ENCODE assay signal across 1 cellular context in genomic region chr17:7394452-7395191, GRCh38.
TF ChIP-seq lines count a peak whose summit lies in the region.

PLSCR3 (minus strand) TSS chr17:7394525; CDS start chr17:7394110, 415 bp downstream.

TF ChIP-seq in H1, 55 proteins besides CTCF, POLR2A, EP300 and RAD21 (continued from another document):
- TF ChIP-seq CEBPB (IDR thresholded peaks at IDR 0.05; ENCODE audit: low read depth, low read length), result no peak
- no peak for TF ChIP-seq RXRA (IDR thresholded peaks at IDR 0.05; ENCODE audit: insufficient read depth, low read depth, low read length)
- TF ChIP-seq SP4 (IDR thresholded peaks at IDR 0.05; ENCODE audit: low read length), result no peak
- no peak for TF ChIP-seq ATF3 (IDR thresholded peaks at IDR 0.05; ENCODE audit: insufficient read depth, low read depth, low read length)
- no peak for TF ChIP-seq SIX5 (IDR thresholded peaks at IDR 0.05; ENCODE audit: low read depth, low read length)
- TF ChIP-seq POU5F1 (IDR thresholded peaks at IDR 0.05; ENCODE audit: low read depth, low read length), result no peak
- peak; percentile 49; the same call in 1 of the 2 replicates for TF ChIP-seq CREB1 (IDR thresholded peaks at IDR 0.05)
- no peak for TF ChIP-seq TAF7 (optimal IDR thresholded peaks at IDR 0.05; ENCODE audit: borderline replicate concordance, low read depth, low read length)
- no peak for TF ChIP-seq FOSL1 (IDR thresholded peaks at IDR 0.05; ENCODE audit: insufficient read depth, low read depth, low read length)
- no peak for TF ChIP-seq RNF2 (IDR thresholded peaks at IDR 0.05; ENCODE audit: borderline replicate concordance, low read depth, low read length, missing control alignments, poor library complexity, severe bottlenecking)
- peak; percentile 65 for TF ChIP-seq CTBP2 (IDR thresholded peaks at IDR 0.05; ENCODE audit: borderline replicate concordance, insufficient read depth, insufficient read length, low read length)
- peak; percentile 24 for TF ChIP-seq KDM4A (IDR thresholded peaks at IDR 0.05; ENCODE audit: low read depth, low read length, severe bottlenecking)
- TF ChIP-seq CHD2 (IDR thresholded peaks at IDR 0.05; ENCODE audit: low read length), result no peak
- no peak for TF ChIP-seq USF2 (IDR thresholded peaks at IDR 0.05; ENCODE audit: low read length)
- TF ChIP-seq SUZ12 (IDR thresholded peaks at IDR 0.05; ENCODE audit: low read length), result no peak
- TF ChIP-seq RBBP5 (IDR thresholded peaks at IDR 0.05; ENCODE audit: borderline replicate concordance, low read depth, low read length), result no peak
- peak; percentile 9; the same call in 1 of the 2 replicates for TF ChIP-seq MAFK (IDR thresholded peaks at IDR 0.05; ENCODE audit: low read depth, low read length)
- no peak for TF ChIP-seq KDM5A (IDR thresholded peaks at IDR 0.05; ENCODE audit: low read length)
- no peak for TF ChIP-seq ASH2L (IDR thresholded peaks at IDR 0.05; ENCODE audit: low read length)
- no peak for TF ChIP-seq POLR2AphosphoS5 (IDR thresholded peaks at IDR 0.05; ENCODE audit: low read depth, low read length)
- TF ChIP-seq HDAC6 (IDR thresholded peaks at IDR 0.05; ENCODE audit: low read depth, low read length), result no peak
- TF ChIP-seq EGR1 (IDR thresholded peaks at IDR 0.05; ENCODE audit: borderline replicate concordance, low read depth, low read length), result no peak
- no peak for TF ChIP-seq CHD7 (IDR thresholded peaks at IDR 0.05; ENCODE audit: insufficient replicate concordance, low read length)
- TF ChIP-seq SIN3A (conservative IDR thresholded peaks at IDR 0.05 in 1 of 2, IDR thresholded peaks at IDR 0.05 in 1 of 2; ENCODE audit: low read depth in 1 of 2, low read length in 2 of 2), result peak; percentile 62 to 93; a peak in 3 of 4 replicates
- no peak for TF ChIP-seq CBX5 (IDR thresholded peaks at IDR 0.05; ENCODE audit: low read depth, low read length)
- TF ChIP-seq BCL11A (IDR thresholded peaks at IDR 0.05; ENCODE audit: low read depth in 2 of 2, low read length in 2 of 2), result no peak
- no peak for TF ChIP-seq BACH1 (IDR thresholded peaks at IDR 0.05; ENCODE audit: low read length)
- TF ChIP-seq JUND (IDR thresholded peaks at IDR 0.05; ENCODE audit: low read length), result no peak
- TF ChIP-seq TBP (IDR thresholded peaks at IDR 0.05; ENCODE audit: low read depth, low read length), result no peak
- no peak for TF ChIP-seq CHD1 (IDR thresholded peaks at IDR 0.05; ENCODE audit: low read depth, low read length)
- no peak for TF ChIP-seq SRF (IDR thresholded peaks at IDR 0.05; ENCODE audit: low read depth, low read length)
- peak; percentile 27; the same call in 1 of the 2 replicates for TF ChIP-seq PHF8 (conservative IDR thresholded peaks at IDR 0.05; ENCODE audit: low read depth, low read length)
- no peak for TF ChIP-seq BRCA1 (IDR thresholded peaks at IDR 0.05; ENCODE audit: low read depth, low read length)
- peak; percentile 75 for TF ChIP-seq SAP30 (IDR thresholded peaks at IDR 0.05; ENCODE audit: insufficient read depth, insufficient replicate concordance, low read length)
- TF ChIP-seq MAX (IDR thresholded peaks at IDR 0.05), result peak; percentile 85
- TF ChIP-seq HDAC2 (IDR thresholded peaks at IDR 0.05; ENCODE audit: borderline replicate concordance in 1 of 2, low read depth in 2 of 2, low read length in 2 of 2), result peak in 1 of 2 experiments; percentile 63; a peak in 1 of 4 replicates
- TF ChIP-seq TAF1 (IDR thresholded peaks at IDR 0.05; ENCODE audit: low read depth, low read length), result peak; percentile 13; the same call in 1 of the 2 replicates
- TF ChIP-seq SP2 (IDR thresholded peaks at IDR 0.05; ENCODE audit: low read length), result no peak
- TF ChIP-seq NRF1 (IDR thresholded peaks at IDR 0.05; ENCODE audit: low read depth, low read length), result no peak
